In genomic region chr1:113073457-113073950, GRCh38 we compare ENCODE assay signal across 8 cellular contexts. TPM values are rescaled to one million over a fixed set of nuclear protein-coding genes. Genes with fewer than 3 reads are reported as not detected.
DNase-seq lines count a peak whose midpoint lies in the region; TF ChIP-seq lines count a peak whose summit lies in the region.

No MANE protein-coding gene starts in this region.

- no peaks in the 10 kb centered on the region for H4K20me1 ChIP-seq in GM23248 (ENCODE audit: insufficient read depth)

- H3K27ac ChIP-seq in GM23248 (peak overlapping the region; percentile 93), breast epithelium (peak overlapping the region; percentile 91), layer of hippocampus (ENCODE audit: low read depth, low read length) (peak overlapping the region; percentile 92)

- TF ChIP-seq CTCF in breast epithelium (IDR thresholded peaks at IDR 0.05): peak in 1 of 3 donors; percentile 27

- peaks cover 51% of the 10 kb centered on the region for H3K79me2 ChIP-seq in GM23248 (ENCODE audit: insufficient read depth)

- no peaks in the 10 kb centered on the region for H3K9me3 ChIP-seq in GM23248 (ENCODE audit: low read depth)
- no peaks in the 10 kb centered on the region for H3K9me3 ChIP-seq in breast epithelium

- peak overlapping the region; percentile 90 for H2AFZ ChIP-seq in GM23248

- H3K4me3 ChIP-seq in GM23248 (peak overlapping the region; percentile 92), breast epithelium (peak overlapping the region; percentile 85 to 93 (median 89))

- no peaks in the 10 kb centered on the region for H3K9me2 ChIP-seq in GM23248 (ENCODE audit: insufficient read depth)

- DNase-seq in NCI-H510A treated with DMSO at 0.1 percent for 48 hours (lab: John Stamatoyannopoulos, UW) (peak; percentile 30), NCI-H510A (lab: John Stamatoyannopoulos, UW) (no peak), GM23248 (peak; percentile 87), LoVo (ENCODE audit: low spot score) (peak; percentile 41), breast epithelium (ENCODE audit: low spot score in 2 of 2) (peak in 1 of 2 donors; percentile 44), stromal cell of bone marrow (ENCODE audit: low read depth) (peak; percentile 27), retina (no peak)

- H3K9ac ChIP-seq in GM23248: peak overlapping the region; percentile 93

- no peak for TF ChIP-seq POLR2A in breast epithelium (IDR thresholded peaks at IDR 0.05)

- peak overlapping the region; percentile 94 for H3K4me2 ChIP-seq in GM23248 (ENCODE audit: unreplicated experiment)

- WGBS in GM23248 (ENCODE audit: low coverage in 1 of 2, low lambda C conversion rate in 2 of 2, missing lambda C conversion rate in 2 of 2), 2 experiments: 0% methylated on average over 22 to 23 of the region's 23 CpGs

- in situ Hi-C loops in GM23248 (cut with MboI): no loop called here

- intact Hi-C loops in breast epithelium (cut with DNase I; ENCODE audit: low total_unique reads): no loop called here

- peaks cover 28% of the 10 kb centered on the region for H3K4me1 ChIP-seq in GM23248 (ENCODE audit: insufficient read depth)
- peaks cover 0 to 6% of the 10 kb centered on the region in 2 donors for H3K4me1 ChIP-seq in breast epithelium

- peaks cover 17% of the 10 kb centered on the region for H3F3A ChIP-seq in GM23248 (ENCODE audit: insufficient read depth)

- H3K36me3 ChIP-seq in GM23248 (ENCODE audit: low read depth) (no peaks in the 10 kb centered on the region; the same call in 1 of the 2 replicates), breast epithelium (no peaks in the 10 kb centered on the region)

- H3K27me3 ChIP-seq in GM23248 (replicated peaks; ENCODE audit: insufficient read depth) (no peaks in the 10 kb centered on the region), breast epithelium (no peaks in the 10 kb centered on the region), layer of hippocampus (ENCODE audit: control insufficient read depth, insufficient read depth, low read length) (no peaks in the 10 kb centered on the region)

RNA-seq across cellular contexts. Expression of gene LRIG2, which starts 0.5 kb away (rescaled TPM):
- total RNA-seq in GM23248 (2014; rRNA removed; shearing (Covaris generic)): 5.2 and 6.3 TPM in 2 replicates
- polyA plus RNA-seq in GM23248 (2016; fragmentation: Nextera tagmentation; extraction: Ambion mirVana): 3.7 and 4.1 TPM in 2 replicates
- total RNA-seq in breast epithelium: 10 to 100 TPM; 20.0 to 39.8 (median 24.3) TPM

Comparison
In these comparisons a context has a peak if more than half of its experiments do, and no peak if none do; other contexts are left out.
1. DNase-seq: peak in NCI-H510A treated with DMSO at 0.1 percent for 48 hours (single experiment), GM23248 (single experiment), LoVo (single experiment) and stromal cell of bone marrow (single experiment); none in NCI-H510A (single experiment) and retina (single experiment).
2. Peak in every context shown above with its lines, with median percentiles within 50 percentile points of each other: H3K27ac ChIP-seq.